26 cellular contexts compared by ENCODE assay signal in the genomic region with DNA sequence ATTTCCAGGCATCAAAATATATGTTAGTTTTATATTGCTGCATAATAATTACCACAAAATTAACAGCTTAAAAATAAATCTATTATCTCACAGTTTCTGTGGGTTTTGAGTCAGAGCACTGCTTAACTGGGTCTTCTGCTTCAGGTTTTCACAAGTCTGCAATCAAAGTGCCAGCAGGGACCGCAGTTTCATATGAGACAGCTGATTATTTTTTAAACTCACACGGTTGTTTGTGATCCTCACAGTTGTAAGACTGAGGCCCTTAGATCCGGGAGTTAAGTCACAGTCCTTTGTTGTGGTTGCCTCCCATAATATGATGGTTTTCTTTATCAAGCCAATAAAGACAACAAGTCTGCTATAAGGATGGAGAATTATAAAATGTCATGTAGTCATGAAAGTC.
"Had no signal": no experiment of that assay in that cellular context is flagged by ENCODE, and none has a peak within 500 bp of the region (broad histone marks: within the 10 kb centered on the region; RNA-seq: fewer than 3 reads in every experiment).

No MANE protein-coding gene starts in this region.

- ATAC-seq: left colon; left lung; lower lobe of right lung; naive thymus-derived CD8-positive, alpha-beta T cell; right lobe of liver; stimulated activated naive B cell treated with anti-CD40 and anti-IgM and Interleukin-4, amounts not matched to agents 10 μg/mL and 1 μg/mL and 100 μg/mL, for 72 hours; stimulated activated naive CD8-positive, alpha-beta T cell treated with anti-CD3 and anti-CD28 coated beads, Interleukin-15, Interleukin-2, amounts not matched to agents 100 U/mL and 50 U/mL, for 24 hours had no signal

- H3K9ac ChIP-seq: parathyroid adenoma had no signal

- H3K79me2 ChIP-seq: parathyroid adenoma had no signal

- DNase-seq: hypothalamus; immature natural killer cell; kidney; left colon; left lung; lower lobe of right lung; mammary epithelial cell; mesenchymal stem cell; naive thymus-derived CD8-positive, alpha-beta T cell; nucleus accumbens; right lobe of liver; stimulated activated CD4-positive, alpha-beta T cell treated with anti-CD3 and anti-CD28 coated beads, Interleukin-12 subunit alpha, Interleukin-12 subunit beta, amount 100 ng/mL, for 4 hours; stimulated activated CD4-positive, alpha-beta T cell treated with anti-CD3 and anti-CD28 coated beads, Interleukin-15, amount 100 ng/mL, for 24 hours; stimulated activated CD4-positive, alpha-beta T cell treated with anti-CD3 and anti-CD28 coated beads, Interleukin-2, amount 100 ng/mL, for 24 hours; stimulated activated CD4-positive, alpha-beta T cell treated with anti-CD3 and anti-CD28 coated beads, Interleukin-4, amount 100 ng/mL, for 1 hour; stimulated activated naive B cell treated with anti-CD40 and anti-IgM and Interleukin-4, amounts not matched to agents 10 μg/mL and 1 μg/mL and 100 μg/mL, for 72 hours; stimulated activated naive CD8-positive, alpha-beta T cell treated with anti-CD3 and anti-CD28 coated beads, Interleukin-15, Interleukin-2, amounts not matched to agents 100 U/mL and 50 U/mL, for 24 hours; stomach; testis; thyroid gland; transverse colon; upper lobe of left lung had no signal

- H3K4me3 ChIP-seq: left lung, lower lobe of right lung, right atrium auricular region, right lobe of liver, stomach, testis, thyroid gland, transverse colon, upper lobe of left lung, vagina had no signal

- H3K9me3 ChIP-seq: lower lobe of right lung, right atrium auricular region, right lobe of liver, testis, thyroid gland, transverse colon, upper lobe of left lung, vagina had no signal

- H3K4me1 ChIP-seq: left lung, lower lobe of right lung, parathyroid adenoma, right atrium auricular region, right lobe of liver, stomach, testis, thyroid gland, transverse colon, upper lobe of left lung, vagina had no signal

- H3K36me3 ChIP-seq: left lung, lower lobe of right lung, right atrium auricular region, right lobe of liver, stomach, thyroid gland, transverse colon, upper lobe of left lung, vagina had no signal

- H3K27ac ChIP-seq: left lung, lower lobe of right lung, parathyroid adenoma, right atrium auricular region, right lobe of liver, stomach, testis, thyroid gland, transverse colon, upper lobe of left lung, vagina had no signal

- H3K27me3 ChIP-seq: left lung, right atrium auricular region, right lobe of liver, stomach, testis, thyroid gland, transverse colon, upper lobe of left lung, vagina had no signal

- FAIRE-seq: islet of Langerhans, kidney had no signal

- H2AFZ ChIP-seq: parathyroid adenoma had no signal
